1 cellular context compared by ENCODE assay signal in the genomic region with DNA sequence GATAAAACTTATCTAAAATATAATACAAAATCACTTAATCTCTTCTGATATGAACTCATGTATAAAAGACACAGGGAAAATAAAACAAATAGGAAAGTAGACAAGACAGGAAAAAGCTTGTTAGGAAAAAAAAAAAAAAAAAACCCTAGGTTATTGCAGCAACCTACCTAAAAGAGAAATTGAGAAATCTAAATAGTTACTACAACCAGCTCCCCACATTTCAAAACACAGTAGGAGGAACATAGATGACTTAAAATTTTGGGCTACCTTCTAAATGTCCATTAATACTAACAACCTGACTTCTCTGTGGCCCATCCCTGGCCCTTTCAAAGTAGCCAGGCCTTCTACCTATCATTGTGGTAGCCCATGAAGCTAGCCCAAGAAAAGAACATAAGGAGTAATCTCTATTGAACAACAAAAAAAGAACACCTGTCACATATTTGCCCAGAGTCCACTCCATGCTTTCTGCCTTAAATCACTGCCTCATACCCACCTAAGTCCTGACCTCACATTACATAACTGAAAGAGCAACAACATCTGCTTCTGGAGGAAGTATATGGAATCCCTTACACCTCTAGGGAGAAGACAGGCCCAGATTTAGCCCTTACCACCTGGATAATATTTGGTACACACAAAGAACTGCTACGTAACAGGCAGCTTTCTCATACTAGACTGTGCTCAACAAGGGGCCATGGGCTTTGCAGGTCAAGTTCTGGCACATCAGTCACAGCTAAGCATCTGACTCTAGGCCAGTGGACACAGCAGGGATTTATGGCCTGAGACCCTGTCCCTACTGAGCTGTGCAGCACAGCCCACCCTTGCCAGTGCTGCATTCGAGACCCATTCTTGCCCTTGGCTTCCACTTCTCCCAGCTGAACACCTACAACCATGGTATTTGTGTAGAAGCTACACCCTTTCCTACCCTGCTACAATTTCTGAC.
TF ChIP-seq lines count a peak whose summit lies in the region.

No MANE protein-coding gene starts in this region.

TF ChIP-seq in GM12878, 131 proteins besides CTCF, POLR2A, EP300 and RAD21 (continued from another document):
- TF ChIP-seq, protein P1, sequence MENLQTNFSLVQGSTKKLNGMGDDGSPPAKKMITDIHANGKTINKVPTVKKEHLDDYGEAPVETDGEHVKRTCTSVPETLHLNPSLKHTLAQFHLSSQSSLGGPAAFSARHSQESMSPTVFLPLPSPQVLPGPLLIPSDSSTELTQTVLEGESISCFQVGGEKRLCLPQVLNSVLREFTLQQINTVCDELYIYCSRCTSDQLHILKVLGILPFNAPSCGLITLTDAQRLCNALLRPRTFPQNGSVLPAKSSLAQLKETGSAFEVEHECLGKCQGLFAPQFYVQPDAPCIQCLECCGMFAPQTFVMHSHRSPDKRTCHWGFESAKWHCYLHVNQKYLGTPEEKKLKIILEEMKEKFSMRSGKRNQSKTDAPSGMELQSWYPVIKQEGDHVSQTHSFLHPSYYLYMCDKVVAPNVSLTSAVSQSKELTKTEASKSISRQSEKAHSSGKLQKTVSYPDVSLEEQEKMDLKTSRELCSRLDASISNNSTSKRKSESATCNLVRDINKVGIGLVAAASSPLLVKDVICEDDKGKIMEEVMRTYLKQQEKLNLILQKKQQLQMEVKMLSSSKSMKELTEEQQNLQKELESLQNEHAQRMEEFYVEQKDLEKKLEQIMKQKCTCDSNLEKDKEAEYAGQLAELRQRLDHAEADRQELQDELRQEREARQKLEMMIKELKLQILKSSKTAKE (IDR thresholded peaks at IDR 0.05; ENCODE audit: low read depth, poor library complexity, severe bottlenecking): no peak
- TF ChIP-seq, protein P2, sequence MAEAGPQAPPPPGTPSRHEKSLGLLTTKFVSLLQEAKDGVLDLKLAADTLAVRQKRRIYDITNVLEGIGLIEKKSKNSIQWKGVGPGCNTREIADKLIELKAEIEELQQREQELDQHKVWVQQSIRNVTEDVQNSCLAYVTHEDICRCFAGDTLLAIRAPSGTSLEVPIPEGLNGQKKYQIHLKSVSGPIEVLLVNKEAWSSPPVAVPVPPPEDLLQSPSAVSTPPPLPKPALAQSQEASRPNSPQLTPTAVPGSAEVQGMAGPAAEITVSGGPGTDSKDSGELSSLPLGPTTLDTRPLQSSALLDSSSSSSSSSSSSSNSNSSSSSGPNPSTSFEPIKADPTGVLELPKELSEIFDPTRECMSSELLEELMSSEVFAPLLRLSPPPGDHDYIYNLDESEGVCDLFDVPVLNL (IDR thresholded peaks at IDR 0.05; ENCODE audit: low read depth, low read length): no peak
- TF ChIP-seq NBN (IDR thresholded peaks at IDR 0.05): no peak
- TF ChIP-seq RUNX3 (IDR thresholded peaks at IDR 0.05; ENCODE audit: low read length): no peak
- TF ChIP-seq USF1 (IDR thresholded peaks at IDR 0.05; ENCODE audit: borderline replicate concordance, extremely low read length, insufficient read depth, low read depth, low read length): no peak
- no peak for TF ChIP-seq SPI1 (IDR thresholded peaks at IDR 0.05; ENCODE audit: borderline replicate concordance, insufficient read depth, low read depth, low read length)
